In genomic region chr20:32841174-32841573, GRCh38 we compare ENCODE assay signal across 28 cellular contexts. TPM values are rescaled to one million over a fixed set of nuclear protein-coding genes. Genes with fewer than 3 reads are reported as not detected.
DNase-seq lines count a peak whose midpoint lies in the region; ATAC-seq and TF ChIP-seq lines count a peak whose summit lies in the region.
"Had no signal": no experiment of that assay in that cellular context is flagged by ENCODE, and none has a peak within 500 bp of the region (broad histone marks: within the 10 kb centered on the region; RNA-seq: fewer than 3 reads in every experiment).

No MANE protein-coding gene starts in this region.

- no peak for TF ChIP-seq CTCF in DND-41 (IDR thresholded peaks at IDR 0.05; ENCODE audit: borderline replicate concordance, extremely low read depth, low read length, poor library complexity, severe bottlenecking)

- H4K20me1 ChIP-seq in DND-41 (ENCODE audit: insufficient read depth, low read length), result peaks cover 82% of the 10 kb centered on the region

- H3K27ac Mint-ChIP-seq in activated CD4-positive, alpha-beta T cell treated with anti-CD3 and anti-CD28 coated beads for 36 hours, result peak overlapping the region; percentile 88
- peak overlapping the region; percentile 83 for H3K27ac Mint-ChIP-seq in activated CD8-positive, alpha-beta T cell treated with anti-CD3 and anti-CD28 coated beads, Interleukin-2, amount 10 ng/mL, durations not matched to agents 7 days and 5 days
- peak overlapping the region; percentile 73 to 92 (median 88) for H3K27ac Mint-ChIP-seq in naive thymus-derived CD8-positive, alpha-beta T cell
- H3K27ac Mint-ChIP-seq: type B pancreatic cell had no signal

- no peak overlapping the region for H3K27ac ChIP-seq in DND-41 (ENCODE audit: low read length)
- H3K27ac ChIP-seq: cardiac muscle cell, gastroesophageal sphincter, prostate gland, sigmoid colon, SJCRH30 had no signal

- H3K36me3 ChIP-seq in DND-41 (ENCODE audit: insufficient read depth, low read length), result peaks cover 96% of the 10 kb centered on the region

- no peak for DNase-seq in activated CD4-positive, alpha-beta T cell treated with anti-CD3 and anti-CD28 coated beads for 36 hours
- DNase-seq in activated CD4-positive, alpha-beta T cell treated with anti-CD3 and anti-CD28 coated beads, Interleukin-2, amount 50 U/mL, for 4 hours, result no peak
- DNase-seq in DND-41 (no peak), HUDEP-2 (lab: John Stamatoyannopoulos, UW; ENCODE audit: unreplicated experiment in 76 of 76) (no peak), NAMALWA (ENCODE audit: low spot score) (no peak), NCI-H2029 treated with DMSO at 0.1 percent for 48 hours (lab: John Stamatoyannopoulos, UW) (no peak)
- no peak for DNase-seq in activated CD8-positive, alpha-beta T cell treated with anti-CD3 and anti-CD28 coated beads, Interleukin-2, amount 10 ng/mL, durations not matched to agents 7 days and 5 days
- no peak for DNase-seq in naive thymus-derived CD8-positive, alpha-beta T cell
- DNase-seq: AML-193, aorta, cortex of kidney, endodermal cell, hypothalamus, midbrain, MM.1S, NCI-H146, NCI-H524 treated with DMSO at 0.1 percent for 48 hours, sigmoid colon, SJCRH30 had no signal

- intact Hi-C loops in activated CD4-positive, alpha-beta T cell treated with anti-CD3 and anti-CD28 coated beads for 36 hours (cut with DNase I, micrococcal nuclease), result no loop called here

- no peak overlapping the region for H3K4me3 ChIP-seq in DND-41 (ENCODE audit: low read depth in 1 of 2, low read length in 2 of 2)
- H3K4me3 ChIP-seq: cardiac muscle cell, gastroesophageal sphincter, GM12878, K562, prostate gland, sigmoid colon, SJCRH30 had no signal

- H3K9me3 Mint-ChIP-seq in activated CD4-positive, alpha-beta T cell treated with anti-CD3 and anti-CD28 coated beads for 36 hours (ENCODE audit: low read depth), result no peaks in the 10 kb centered on the region
- no peaks in the 10 kb centered on the region for H3K9me3 Mint-ChIP-seq in activated CD8-positive, alpha-beta T cell treated with anti-CD3 and anti-CD28 coated beads, Interleukin-2, amount 10 ng/mL, durations not matched to agents 7 days and 5 days (ENCODE audit: insufficient read depth)
- H3K9me3 Mint-ChIP-seq in naive thymus-derived CD8-positive, alpha-beta T cell, result no peaks in the 10 kb centered on the region
- H3K9me3 Mint-ChIP-seq: endodermal cell, neural crest cell, type B pancreatic cell had no signal

- H3K79me2 ChIP-seq in DND-41 (ENCODE audit: insufficient read depth, low read length), result peaks cover 92% of the 10 kb centered on the region

- no peaks in the 10 kb centered on the region for H3K9me3 ChIP-seq in DND-41 (ENCODE audit: insufficient read depth, low read length, severe bottlenecking)
- H3K9me3 ChIP-seq: gastroesophageal sphincter, prostate gland, sigmoid colon had no signal

- no peaks in the 10 kb centered on the region for H3K27me3 ChIP-seq in DND-41 (ENCODE audit: insufficient read depth, low read length, poor library complexity)
- H3K27me3 ChIP-seq: cardiac muscle cell, gastroesophageal sphincter, sigmoid colon, SJCRH30 had no signal

- no peaks in the 10 kb centered on the region for H3K4me1 ChIP-seq in DND-41 (ENCODE audit: insufficient read depth, low read length)
- H3K4me1 ChIP-seq: prostate gland had no signal

- no peak overlapping the region for H2AFZ ChIP-seq in DND-41 (ENCODE audit: low read depth, low read length)

- no peak overlapping the region for H3K4me2 ChIP-seq in DND-41 (ENCODE audit: insufficient read depth, low read length)

- ATAC-seq in activated CD4-positive, alpha-beta T cell treated with anti-CD3 and anti-CD28 coated beads for 36 hours, result no peak
- ATAC-seq in DND-41 (ENCODE audit: insufficient read depth, low read depth), result peak; percentile 38; the same call in 1 of the 3 replicates
- peak; percentile 25 for ATAC-seq in activated CD8-positive, alpha-beta T cell treated with anti-CD3 and anti-CD28 coated beads, Interleukin-2, amount 10 ng/mL, durations not matched to agents 7 days and 5 days
- ATAC-seq in naive thymus-derived CD8-positive, alpha-beta T cell, result peak; percentile 38 to 52
- ATAC-seq: gastroesophageal sphincter, GM12878, K562 had no signal

- H3K9ac ChIP-seq in DND-41 (ENCODE audit: low read depth, low read length), result no peak overlapping the region

- H3K4me3 Mint-ChIP-seq in activated CD4-positive, alpha-beta T cell treated with anti-CD3 and anti-CD28 coated beads for 36 hours, result no peak overlapping the region
- no peak overlapping the region for H3K4me3 Mint-ChIP-seq in activated CD8-positive, alpha-beta T cell treated with anti-CD3 and anti-CD28 coated beads, Interleukin-2, amount 10 ng/mL, durations not matched to agents 7 days and 5 days
- H3K4me3 Mint-ChIP-seq in naive thymus-derived CD8-positive, alpha-beta T cell, result peak overlapping the region in 8 of 10 donors; percentile 1 to 75 (median 62)
- H3K4me3 Mint-ChIP-seq: endodermal cell, neural crest cell, type B pancreatic cell had no signal

- no peaks in the 10 kb centered on the region for H3K27me3 Mint-ChIP-seq in activated CD4-positive, alpha-beta T cell treated with anti-CD3 and anti-CD28 coated beads for 36 hours
- H3K27me3 Mint-ChIP-seq in activated CD8-positive, alpha-beta T cell treated with anti-CD3 and anti-CD28 coated beads, Interleukin-2, amount 10 ng/mL, durations not matched to agents 7 days and 5 days (ENCODE audit: low read depth), result no peaks in the 10 kb centered on the region
- H3K27me3 Mint-ChIP-seq in naive thymus-derived CD8-positive, alpha-beta T cell, result no peaks in the 10 kb centered on the region
- H3K27me3 Mint-ChIP-seq: type B pancreatic cell had no signal

- CTCF ChIA-PET in activated CD4-positive, alpha-beta T cell treated with anti-CD3 and anti-CD28 coated beads for 36 hours (lab: Charles Lee), result interaction anchor here (0.9 kb wide), 1 partner anchor 17 kb away, joined by 5 read pairs; no protein-coding TSS in a partner anchor
- CTCF ChIA-PET in activated CD8-positive, alpha-beta T cell treated with anti-CD3 and anti-CD28 coated beads, Interleukin-2, amount 10 ng/mL, durations not matched to agents 7 days and 5 days (lab: Charles Lee), result interaction anchor here (1.6 kb wide), 1 partner anchor 167 kb away, joined by 3 read pairs; the partner anchor contains the start of gene C20orf203

- POLR2A ChIA-PET in activated CD4-positive, alpha-beta T cell treated with anti-CD3 and anti-CD28 coated beads for 36 hours (lab: Charles Lee), result interaction anchor here (0.6 kb wide), 1 partner anchor 18 kb away, joined by 3 read pairs; no protein-coding TSS in a partner anchor
- POLR2A ChIA-PET in activated CD8-positive, alpha-beta T cell treated with anti-CD3 and anti-CD28 coated beads, Interleukin-2, amount 10 ng/mL, durations not matched to agents 7 days and 5 days (lab: Charles Lee), result no interaction called here
- POLR2A ChIA-PET in naive thymus-derived CD8-positive, alpha-beta T cell (lab: Charles Lee), result interaction anchor here (2.0 kb wide), 1 partner anchor 21 kb away, joined by 10 read pairs; the partner anchor contains the start of gene MAPRE1

- H3K36me3 Mint-ChIP-seq in activated CD4-positive, alpha-beta T cell treated with anti-CD3 and anti-CD28 coated beads for 36 hours (ENCODE audit: low read depth), result peaks cover 60% of the 10 kb centered on the region
- peaks cover 66% of the 10 kb centered on the region for H3K36me3 Mint-ChIP-seq in activated CD8-positive, alpha-beta T cell treated with anti-CD3 and anti-CD28 coated beads, Interleukin-2, amount 10 ng/mL, durations not matched to agents 7 days and 5 days (ENCODE audit: low read depth)
- H3K36me3 Mint-ChIP-seq in naive thymus-derived CD8-positive, alpha-beta T cell, result peaks cover 0 to 91% (median 14%) of the 10 kb centered on the region in 3 donors

- peaks cover 57% of the 10 kb centered on the region for H3K4me1 Mint-ChIP-seq in activated CD4-positive, alpha-beta T cell treated with anti-CD3 and anti-CD28 coated beads for 36 hours
- H3K4me1 Mint-ChIP-seq in activated CD8-positive, alpha-beta T cell treated with anti-CD3 and anti-CD28 coated beads, Interleukin-2, amount 10 ng/mL, durations not matched to agents 7 days and 5 days (ENCODE audit: low read depth), result peaks cover 24% of the 10 kb centered on the region
- peaks cover 23 to 67% (median 65%) of the 10 kb centered on the region in 4 donors for H3K4me1 Mint-ChIP-seq in naive thymus-derived CD8-positive, alpha-beta T cell
- H3K4me1 Mint-ChIP-seq: neural crest cell had no signal

RNA-seq across cellular contexts. Expression of gene EFCAB8, which starts 17.5 kb away (rescaled TPM):
- total RNA-seq in activated CD4-positive, alpha-beta T cell treated with anti-CD3 and anti-CD28 coated beads for 36 hours, result under 1 TPM; 0.37 to 0.40 TPM
- 1 to 10 TPM; 1.0 to 1.5 TPM for total RNA-seq in activated CD8-positive, alpha-beta T cell treated with anti-CD3 and anti-CD28 coated beads, Interleukin-2, amount 10 ng/mL, durations not matched to agents 7 days and 5 days
- total RNA-seq in naive thymus-derived CD8-positive, alpha-beta T cell, result 1 to 10 TPM; 2.2 to 2.9 TPM
- polyA plus RNA-seq in naive thymus-derived CD8-positive, alpha-beta T cell, result not detected
- total RNA-seq: A172, cardiac muscle cell had no signal
- polyA plus RNA-seq: liver had no signal

RNA-seq across cellular contexts. Expression of gene MAPRE1, which starts 21.4 kb away (rescaled TPM):
- total RNA-seq in activated CD4-positive, alpha-beta T cell treated with anti-CD3 and anti-CD28 coated beads for 36 hours, result 100 to 1,000 TPM; 112 to 125 TPM
- total RNA-seq in activated CD8-positive, alpha-beta T cell treated with anti-CD3 and anti-CD28 coated beads, Interleukin-2, amount 10 ng/mL, durations not matched to agents 7 days and 5 days, result 100 to 1,000 TPM; 137 to 142 TPM
- total RNA-seq in naive thymus-derived CD8-positive, alpha-beta T cell, result 10 to 100 TPM; 81.3 to 86.3 TPM
- 100 to 1,000 TPM; 100 to 112 (median 108) TPM for polyA plus RNA-seq in naive thymus-derived CD8-positive, alpha-beta T cell

Comparison
In these comparisons a context has a peak if more than half of its experiments do, and no peak if none do; other contexts are left out.
1. H3K4me3 Mint-ChIP-seq: peak in naive thymus-derived CD8-positive, alpha-beta T cell (8 of 10); none in activated CD4-positive, alpha-beta T cell treated with anti-CD3 and anti-CD28 coated beads for 36 hours (single experiment) and activated CD8-positive, alpha-beta T cell treated with anti-CD3 and anti-CD28 coated beads, Interleukin-2, amount 10 ng/mL, durations not matched to agents 7 days and 5 days (single experiment).
2. Peak in every context shown above with its lines, with median percentiles within 50 percentile points of each other: H3K27ac Mint-ChIP-seq.